In genomic region chr11:64291746-64292457, GRCh38 we compare ENCODE assay signal across 1 cellular context.
A peak's percentile ranks its signal among the peaks of the same experiment; 100 is the strongest.
TF ChIP-seq lines count a peak whose summit lies in the region.

No MANE protein-coding gene starts in this region.

TF ChIP-seq in endothelial cell of umbilical vein, 7 proteins besides CTCF, POLR2A, EP300 and RAD21:
- TF ChIP-seq MYC (IDR thresholded peaks at IDR 0.05; ENCODE audit: low read depth, low read length) (no peak), EZH2 (IDR thresholded peaks at IDR 0.05; ENCODE audit: borderline replicate concordance, low read depth, low read length, severe bottlenecking) (peak; percentile 99)
TF ChIP-seq in endothelial cell of umbilical vein: peak in this region for 1.
